8 cellular contexts compared by ENCODE assay signal in the genomic region with DNA sequence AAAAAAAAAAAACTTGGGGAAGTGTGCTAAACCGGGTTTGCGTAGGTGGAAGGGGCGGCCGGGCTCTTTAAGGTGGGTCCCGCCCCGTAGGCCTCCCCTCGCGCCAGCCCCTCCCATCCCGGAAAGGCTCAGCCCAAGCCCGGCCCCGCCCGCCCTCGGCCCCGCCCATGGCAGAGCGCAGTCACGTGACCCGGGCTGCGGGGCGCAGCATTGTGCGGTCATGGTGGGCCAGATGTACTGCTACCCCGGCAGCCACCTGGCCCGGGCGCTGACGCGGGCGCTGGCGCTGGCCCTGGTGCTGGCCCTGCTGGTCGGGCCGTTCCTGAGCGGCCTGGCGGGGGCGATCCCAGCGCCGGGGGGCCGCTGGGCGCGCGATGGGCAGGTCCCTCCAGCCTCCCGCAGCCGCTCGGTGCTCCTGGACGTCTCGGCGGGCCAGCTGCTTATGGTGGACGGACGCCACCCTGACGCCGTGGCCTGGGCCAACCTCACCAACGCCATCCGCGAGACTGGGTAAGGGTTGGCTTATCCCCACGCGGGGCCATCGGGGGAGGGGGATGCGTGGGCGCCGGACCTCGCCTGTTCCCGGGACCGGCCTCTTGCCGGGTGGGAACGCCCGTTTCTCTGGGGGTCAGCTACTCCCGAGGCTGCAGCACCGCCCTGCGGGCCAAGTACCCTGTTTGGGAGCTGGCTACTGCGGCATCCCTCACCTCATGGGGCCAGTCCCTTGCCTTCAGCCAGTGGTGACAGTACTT. TPM values are rescaled to one million over a fixed set of nuclear protein-coding genes. Genes with fewer than 3 reads are reported as not detected.
DNase-seq lines count a peak whose midpoint lies in the region; ATAC-seq, FAIRE-seq and TF ChIP-seq lines count a peak whose summit lies in the region.

A gene with protein sequence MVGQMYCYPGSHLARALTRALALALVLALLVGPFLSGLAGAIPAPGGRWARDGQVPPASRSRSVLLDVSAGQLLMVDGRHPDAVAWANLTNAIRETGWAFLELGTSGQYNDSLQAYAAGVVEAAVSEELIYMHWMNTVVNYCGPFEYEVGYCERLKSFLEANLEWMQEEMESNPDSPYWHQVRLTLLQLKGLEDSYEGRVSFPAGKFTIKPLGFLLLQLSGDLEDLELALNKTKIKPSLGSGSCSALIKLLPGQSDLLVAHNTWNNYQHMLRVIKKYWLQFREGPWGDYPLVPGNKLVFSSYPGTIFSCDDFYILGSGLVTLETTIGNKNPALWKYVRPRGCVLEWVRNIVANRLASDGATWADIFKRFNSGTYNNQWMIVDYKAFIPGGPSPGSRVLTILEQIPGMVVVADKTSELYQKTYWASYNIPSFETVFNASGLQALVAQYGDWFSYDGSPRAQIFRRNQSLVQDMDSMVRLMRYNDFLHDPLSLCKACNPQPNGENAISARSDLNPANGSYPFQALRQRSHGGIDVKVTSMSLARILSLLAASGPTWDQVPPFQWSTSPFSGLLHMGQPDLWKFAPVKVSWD (plus strand): TSS at position 207 of the 752 bp plus-strand sequence. CDS start 14 bp downstream, at position 221.

- peaks cover 7% of the 10 kb centered on the region for H3K23me2 ChIP-seq in H1 (ENCODE audit: low read depth, low read length)

- peak within 1 kb of the TSS; percentile 28 for H3K56ac ChIP-seq in H1 (replicated peaks; ENCODE audit: insufficient read length, low read depth, low read length)

- no peak within 1 kb of the TSS for H4K91ac ChIP-seq in H1 (replicated peaks; ENCODE audit: insufficient read length, low read length)

- DNase-seq in COLO829 (ENCODE audit: low spot score) (peak; percentile 95), GM20000 (ENCODE audit: low spot score) (peak; percentile 99), HS-5 (ENCODE audit: low read depth) (peak; percentile 62), NT2/D1 (ENCODE audit: low read depth, low spot score) (peak; percentile 92), H1 (ENCODE audit: low read depth in 1 of 2, low spot score in 2 of 2) (peak; percentile 77 to 94), mesenteric fat pad (ENCODE audit: low spot score) (peak; percentile 96)
- DNase-seq in activated CD8-positive, alpha-beta memory T cell treated with anti-CD3 and anti-CD28 coated beads, Interleukin-2, amount 10 ng/mL, durations not matched to agents 7 days and 5 days = peak; percentile 96
- peak; percentile 87 for DNase-seq in stimulated activated CD8-positive, alpha-beta memory T cell treated with anti-CD3 and anti-CD28 coated beads, Interleukin-15, amount 100 ng/mL, for 1 hour (ENCODE audit: low read depth)

- FAIRE-seq in H1 (lab: Jason Lieb, UNC) = no peak

- H2AK5ac ChIP-seq in H1 (ENCODE audit: low read depth, low read length) = no peak within 1 kb of the TSS

- peak within 1 kb of the TSS; percentile 49; the same call in 1 of the 2 replicates for H2BK5ac ChIP-seq in H1 (ENCODE audit: low read depth, low read length)

- H3K9ac ChIP-seq in NT2/D1 (ENCODE audit: insufficient read length, low read depth) = peak within 1 kb of the TSS; percentile 81
- H3K9ac ChIP-seq in H1 (replicated peaks in 1 of 4; ENCODE audit: extremely low read depth in 1 of 4, low read depth in 3 of 4, low read length in 3 of 4) = peak within 1 kb of the TSS; percentile 44 to 65 (median 62)

- no peaks in the 10 kb centered on the region for H3K9me3 Mint-ChIP-seq in activated CD8-positive, alpha-beta memory T cell treated with anti-CD3 and anti-CD28 coated beads, Interleukin-2, amount 10 ng/mL, durations not matched to agents 7 days and 5 days (ENCODE audit: low read depth)

- no peak within 1 kb of the TSS for H3K27ac ChIP-seq in H1 (ENCODE audit: low read depth, low read length)

- peak within 1 kb of the TSS; percentile 92 for H4K8ac ChIP-seq in H1 (ENCODE audit: extremely low read depth, insufficient read depth, low read length)

- H3K27me3 Mint-ChIP-seq in activated CD8-positive, alpha-beta memory T cell treated with anti-CD3 and anti-CD28 coated beads, Interleukin-2, amount 10 ng/mL, durations not matched to agents 7 days and 5 days = peaks cover 3% of the 10 kb centered on the region

- no peak within 1 kb of the TSS for H2BK15ac ChIP-seq in H1 (ENCODE audit: low read length)

- ATAC-seq in activated CD8-positive, alpha-beta memory T cell treated with anti-CD3 and anti-CD28 coated beads, Interleukin-2, amount 10 ng/mL, durations not matched to agents 7 days and 5 days = peak; percentile 95

- H2AFZ ChIP-seq in H1 (ENCODE audit: low read length) = no peak within 1 kb of the TSS

- H2BK20ac ChIP-seq in H1 (ENCODE audit: low read length) = no peak within 1 kb of the TSS

- H4K5ac ChIP-seq in H1 (ENCODE audit: insufficient read length, low read depth, low read length) = peak within 1 kb of the TSS; percentile 84

- H3K4ac ChIP-seq in H1 (replicated peaks; ENCODE audit: insufficient read length, low read depth, low read length) = no peak within 1 kb of the TSS

- H3K9me3 ChIP-seq in NT2/D1 (ENCODE audit: insufficient read depth, low read length) = no peaks in the 10 kb centered on the region
- H3K9me3 ChIP-seq in H1 (ENCODE audit: insufficient read depth in 2 of 2, low read depth in 1 of 2, low read length in 1 of 2) = no peaks in the 10 kb centered on the region

- peaks cover 13% of the 10 kb centered on the region for H3K4me1 Mint-ChIP-seq in activated CD8-positive, alpha-beta memory T cell treated with anti-CD3 and anti-CD28 coated beads, Interleukin-2, amount 10 ng/mL, durations not matched to agents 7 days and 5 days

- H3K14ac ChIP-seq in H1 (ENCODE audit: insufficient read length) = no peak within 1 kb of the TSS

- peaks cover 0 to 7% of the 10 kb centered on the region in 2 experiments for H4K20me1 ChIP-seq in H1 (replicated peaks in 1 of 2; ENCODE audit: control insufficient read depth in 1 of 2, insufficient read depth in 2 of 2, low read length in 2 of 2)

- peak within 1 kb of the TSS; percentile 82 for H3K4me3 Mint-ChIP-seq in activated CD8-positive, alpha-beta memory T cell treated with anti-CD3 and anti-CD28 coated beads, Interleukin-2, amount 10 ng/mL, durations not matched to agents 7 days and 5 days

- H3K4me1 ChIP-seq in NT2/D1 (ENCODE audit: insufficient read depth, insufficient read length) = peaks cover 2% of the 10 kb centered on the region
- H3K4me1 ChIP-seq in H1 (replicated peaks in 1 of 4; ENCODE audit: control insufficient read depth in 3 of 4, insufficient read depth in 4 of 4, low read length in 3 of 4) = peaks cover 3 to 9% (median 5%) of the 10 kb centered on the region in 4 experiments

- no peak within 1 kb of the TSS; the same call in 1 of the 2 replicates for H2BK12ac ChIP-seq in H1 (ENCODE audit: low read depth, low read length)

- H3K36me3 ChIP-seq in NT2/D1 (ENCODE audit: insufficient read depth, insufficient read length, low read length) = peaks cover 13% of the 10 kb centered on the region
- H3K36me3 ChIP-seq in H1 (ENCODE audit: control insufficient read depth in 2 of 4, insufficient read depth in 4 of 4, low read length in 3 of 4) = no peaks in the 10 kb centered on the region

- no peaks in the 10 kb centered on the region for H3K36me3 Mint-ChIP-seq in activated CD8-positive, alpha-beta memory T cell treated with anti-CD3 and anti-CD28 coated beads, Interleukin-2, amount 10 ng/mL, durations not matched to agents 7 days and 5 days

- peaks cover 5% of the 10 kb centered on the region; the same call in 1 of the 2 replicates for H3K79me1 ChIP-seq in H1 (ENCODE audit: low read depth, low read length)

- POLR2A ChIA-PET in H1 (lab: Charles Lee; ENCODE audit: partially characterized antibody) = interaction anchor here (0.6 to 1.8 kb wide), 4 partner anchors 10 to 112 kb away, joined by 3 to 5 read pairs (median 4); no protein-coding TSS in a partner anchor

- H3K4me2 ChIP-seq in H1 (ENCODE audit: insufficient read depth in 1 of 2, low read depth in 2 of 2, low read length in 2 of 2) = peak within 1 kb of the TSS; percentile 89 to 99

- H3K23ac ChIP-seq in H1 (ENCODE audit: insufficient read length) = no peak within 1 kb of the TSS

- TF ChIP-seq POLR2A in H1 (IDR thresholded peaks at IDR 0.05; ENCODE audit: control extremely low read depth in 1 of 2, low read depth in 2 of 2, low read length in 2 of 2) = peak in 1 of 2 experiments; percentile 67; a peak in 2 of 3 replicates

- CTCF ChIA-PET in activated CD8-positive, alpha-beta memory T cell treated with anti-CD3 and anti-CD28 coated beads, Interleukin-2, amount 10 ng/mL, durations not matched to agents 7 days and 5 days (lab: Charles Lee) = interaction anchor here (0.8 to 1.9 kb wide), 2 partner anchors 23 to 27 kb away, joined by 3 to 4 read pairs; partner anchors contain the start of gene SLC8B1
- CTCF ChIA-PET in H1 (lab: Charles Lee; ENCODE audit: partially characterized antibody) = interaction anchor here (0.7 to 2.3 kb wide), 6 partner anchors 15 to 163 kb away, joined by 3 to 6 read pairs (median 4); no protein-coding TSS in a partner anchor

- TF ChIP-seq EP300 in H1 (IDR thresholded peaks at IDR 0.05; ENCODE audit: borderline replicate concordance in 1 of 2, low read depth in 2 of 2, low read length in 2 of 2) = no peak

- H3K27ac Mint-ChIP-seq in activated CD8-positive, alpha-beta memory T cell treated with anti-CD3 and anti-CD28 coated beads, Interleukin-2, amount 10 ng/mL, durations not matched to agents 7 days and 5 days = peak within 1 kb of the TSS; percentile 84

- TF ChIP-seq CTCF in GM20000 (IDR thresholded peaks at IDR 0.05; ENCODE audit: extremely low read depth, missing control alignments) = no peak
- TF ChIP-seq CTCF in H1 (IDR thresholded peaks at IDR 0.05; ENCODE audit: control extremely low read depth in 1 of 3, insufficient read depth in 1 of 3, low read depth in 1 of 3, low read length in 3 of 3) = no peak

- no peak within 1 kb of the TSS for H2BK120ac ChIP-seq in H1 (replicated peaks; ENCODE audit: low read depth, low read length)

- WGBS in H1 (ENCODE audit: extremely low coverage in 1 of 2, insufficient coverage in 1 of 2, insufficient read length in 1 of 2, insufficient replicate concordance in 2 of 2, low coverage in 1 of 2, low lambda C conversion rate in 2 of 2, missing lambda C conversion rate in 1 of 2), 2 experiments = 2% methylated on average over 33 of the region's 67 CpGs; no CpG with 5 or more reads in 1 of the 2 experiments

- H3K18ac ChIP-seq in H1 (ENCODE audit: extremely low read depth, low read length) = peak within 1 kb of the TSS; percentile 93

- H3K4me3 ChIP-seq in NT2/D1 (ENCODE audit: insufficient read length, low read depth) = peak within 1 kb of the TSS; percentile 79
- peak within 1 kb of the TSS; percentile 69 to 91 (median 84) for H3K4me3 ChIP-seq in H1 (ENCODE audit: extremely low read depth in 1 of 4, insufficient read depth in 2 of 4, low read depth in 3 of 4, low read length in 4 of 4)

- H3K79me2 ChIP-seq in H1 (ENCODE audit: control insufficient read depth in 1 of 2, insufficient read depth in 2 of 2, low read length in 2 of 2) = peaks cover 0 to 8% of the 10 kb centered on the region in 2 experiments; a peak in 2 of 4 replicates

- H3K27me3 ChIP-seq in NT2/D1 (ENCODE audit: insufficient read depth, insufficient read length) (no peaks in the 10 kb centered on the region), H1 (replicated peaks in 1 of 4; ENCODE audit: control insufficient read depth in 3 of 4, extremely low read depth in 1 of 4, insufficient read depth in 3 of 4, low read length in 3 of 4) (no peaks in the 10 kb centered on the region)

- peak; percentile 11 to 20; a peak in 2 of 4 replicates for TF ChIP-seq RAD21 in H1 (IDR thresholded peaks at IDR 0.05 in 1 of 2, conservative IDR thresholded peaks at IDR 0.05 in 1 of 2; ENCODE audit: low read depth in 2 of 2, low read length in 2 of 2)

RNA-seq across cellular contexts. Expression of the gene that starts here (rescaled TPM):
- total RNA-seq in activated CD8-positive, alpha-beta memory T cell treated with anti-CD3 and anti-CD28 coated beads, Interleukin-2, amount 10 ng/mL, durations not matched to agents 7 days and 5 days = 10 to 100 TPM; 11.2 to 12.5 TPM
- 33.1 and 33.5 TPM in 2 replicates for total RNA-seq in H1 (2021; fragmentation: NEBNext Ultra II Directional; extraction: Animal tissue kit (Norgen Biotek cat#: 25700))
- polyA plus RNA-seq in H1 (2011; rRNA removed) = 16.8 and 25.6 TPM in 2 replicates
- polyA plus RNA-seq in H1 (2011; cell fraction: cytosol; rRNA removed) = 15.6 TPM
- polyA plus RNA-seq in H1 (2011; cell fraction: nucleus; rRNA removed) = 21.4 TPM
- 27.5 to 34.4 TPM (median 29.7 TPM) in 4 replicates for polyA plus RNA-seq in H1 (2012, experiment 1 of 2)
- polyA plus RNA-seq in H1 (2012, experiment 2 of 2) = 22.2 TPM
- 83.3 TPM for polyA plus RNA-seq in H1 (2013, experiment 1 of 2)
- 83.3 TPM for polyA plus RNA-seq in H1 (2013, experiment 2 of 2)
- 15.8 and 22.1 TPM in 2 replicates for polyA minus RNA-seq in H1 (2011; rRNA and poly(A)+ RNA removed)
- 25.1 TPM for polyA minus RNA-seq in H1 (2011; cell fraction: cytosol; rRNA and poly(A)+ RNA removed)
- polyA minus RNA-seq in H1 (2011; cell fraction: nucleus; rRNA and poly(A)+ RNA removed) = 12.2 TPM
- total RNA-seq in mesenteric fat pad = 62.9 TPM
